In genomic region chr3:24683511-24684384, GRCh38 we compare ENCODE assay signal across 8 cellular contexts.
A peak's percentile ranks its signal among the peaks of the same experiment; 100 is the strongest.
DNase-seq lines count a peak whose midpoint lies in the region; ATAC-seq, FAIRE-seq and TF ChIP-seq lines count a peak whose summit lies in the region.

No MANE protein-coding gene starts in this region.

- H3K9me3 ChIP-seq in GM12878 (replicated peaks; ENCODE audit: control insufficient read depth, insufficient read depth, low read length), result no peaks in the 10 kb centered on the region
- H3K9me3 ChIP-seq in liver (ENCODE audit: control insufficient read depth in 4 of 4, low read length in 3 of 4), result no peaks in the 10 kb centered on the region

- H3K79me2 ChIP-seq in GM12878 (ENCODE audit: control insufficient read depth, insufficient read depth, low read length), result no peaks in the 10 kb centered on the region

- TF ChIP-seq CTCF in GM12878 (IDR thresholded peaks at IDR 0.05 in 2 of 3, conservative IDR thresholded peaks at IDR 0.05 in 1 of 3; ENCODE audit: control insufficient read depth in 2 of 3, extremely low read depth in 1 of 3, insufficient read depth in 1 of 3, low read depth in 3 of 3, low read length in 3 of 3), result peak in 1 of 3 experiments; percentile 31; a peak in 3 of 6 replicates
- peak; percentile 61 for TF ChIP-seq CTCF in liver (IDR thresholded peaks at IDR 0.05; ENCODE audit: low read depth, low read length, missing input control)

- BruUV-seq in GM12878 (replicated peaks; lab: Mats Ljungman, UMichigan), result no TSS peak

- H2AFZ ChIP-seq in GM12878 (ENCODE audit: control insufficient read depth, low read depth, low read length), result no peak overlapping the region

- CTCF ChIA-PET in GM12878 (lab: Yijun Ruan, JAX), result interaction anchor here (0.6 to 1.9 kb wide), 5 partner anchors 12 to 422 kb away, joined by 3 to 7 read pairs (median 4); no protein-coding TSS in a partner anchor

- H3K4me3 ChIP-seq in GM12878 (no peak overlapping the region), liver (ENCODE audit: low read depth in 1 of 3, low read length in 3 of 3) (no peak overlapping the region)

- H3K36me3 ChIP-seq in GM12878 (ENCODE audit: control insufficient read depth in 2 of 2, insufficient read depth in 2 of 2, low read length in 1 of 2), result no peaks in the 10 kb centered on the region
- no peaks in the 10 kb centered on the region for H3K36me3 ChIP-seq in liver (ENCODE audit: control insufficient read depth in 4 of 4, insufficient read depth in 3 of 4, low read depth in 1 of 4, low read length in 3 of 4)

- WGBS in GM12878 (ENCODE audit: insufficient coverage, insufficient replicate concordance, low lambda C conversion rate, missing lambda C conversion rate), result 40% methylated on average over 7 of the region's 7 CpGs
- 37% methylated on average over 7 of the region's 7 CpGs for WGBS in liver

- H3K4me1 ChIP-seq in GM12878 (ENCODE audit: control insufficient read depth, insufficient read depth, low read length) (no peaks in the 10 kb centered on the region), liver (ENCODE audit: control insufficient read depth in 4 of 4, insufficient read depth in 4 of 4, low read length in 3 of 4) (peaks cover 0 to 9% (median 4%) of the 10 kb centered on the region in 4 donors)

- POLR2A ChIA-PET in GM12878 (lab: Charles Lee), result no interaction called here

- no peak overlapping the region for H3K4me2 ChIP-seq in GM12878 (ENCODE audit: control insufficient read depth, insufficient read depth)

- H3K9ac ChIP-seq in GM12878 (ENCODE audit: control insufficient read depth, insufficient read depth, low read length), result no peak overlapping the region
- no peak overlapping the region for H3K9ac ChIP-seq in liver (ENCODE audit: low read depth in 1 of 2, low read length in 2 of 2)

- SMC1A ChIA-PET in GM12878 (lab: Charles Lee; ENCODE audit: uncharacterized antibody, unreplicated experiment), result no interaction called here

- intact Hi-C loops in GM12878 (cut with micrococcal nuclease; ENCODE audit: unreplicated experiment), result loop anchor here (5.0 to 10.0 kb wide), 2 partner anchors 421 to 911 kb away; no protein-coding TSS in a partner anchor

- H3K27me3 ChIP-seq in GM12878 (replicated peaks in 1 of 2; ENCODE audit: control insufficient read depth in 2 of 2, insufficient read depth in 2 of 2, low read length in 1 of 2), result peaks cover 0 to 2% of the 10 kb centered on the region in 2 experiments; a peak in 2 of 4 replicates
- no peaks in the 10 kb centered on the region for H3K27me3 ChIP-seq in liver (ENCODE audit: control insufficient read depth in 4 of 4, insufficient read depth in 4 of 4, low read length in 3 of 4)

- no peak for FAIRE-seq in GM12878 (lab: Jason Lieb, UNC)

- in situ Hi-C loops in GM12878 (cut with MboI), result no loop called here

- DNase-seq in NCI-H1092 treated with DMSO at 0.1 percent for 48 hours (lab: John Stamatoyannopoulos, UW), result peak; percentile 21
- DNase-seq in NCI-H1092 (lab: John Stamatoyannopoulos, UW), result no peak
- peak; percentile 12 for DNase-seq in NCI-H1105 (lab: John Stamatoyannopoulos, UW)
- no peak for DNase-seq in GM12878 (ENCODE audit: low read depth, low spot score)
- DNase-seq in DMS79 treated with DMSO at 0.1 percent for 48 hours (lab: John Stamatoyannopoulos, UW), result no peak
- DNase-seq in DMS79 (lab: John Stamatoyannopoulos, UW), result no peak

- RAD21 ChIA-PET in GM12878 (lab: Charles Lee; ENCODE audit: unreplicated experiment), result no interaction called here

- no peak overlapping the region for H3K27ac ChIP-seq in GM12878 (ENCODE audit: control insufficient read depth, insufficient read depth)
- H3K27ac ChIP-seq in liver (ENCODE audit: low read depth in 1 of 2, low read length in 2 of 2), result no peak overlapping the region

- TF ChIP-seq EP300 in GM12878 (IDR thresholded peaks at IDR 0.05; ENCODE audit: borderline replicate concordance in 1 of 2, control insufficient read depth in 1 of 2, low read depth in 2 of 2, low read length in 2 of 2), result no peak

- ATAC-seq in GM12878 (no peak), GM19023 (IDR thresholded peaks at IDR 0.05; ENCODE audit: unreplicated experiment) (no peak)

- peak; percentile 38; the same call in 1 of the 2 replicates for TF ChIP-seq RAD21 in GM12878 (IDR thresholded peaks at IDR 0.05; ENCODE audit: insufficient read depth, low read depth, low read length)
- TF ChIP-seq RAD21 in liver (IDR thresholded peaks at IDR 0.05), result peak; percentile 85 to 87

- no peaks in the 10 kb centered on the region for H4K20me1 ChIP-seq in GM12878 (ENCODE audit: control insufficient read depth, insufficient read depth)

- TF ChIP-seq POLR2A in GM12878 (IDR thresholded peaks at IDR 0.05; ENCODE audit: low read depth, low read length), result no peak

TF ChIP-seq in GM12878, 131 proteins besides CTCF, POLR2A, EP300 and RAD21 (continues in another document):
- no peak for TF ChIP-seq EZH2 (IDR thresholded peaks at IDR 0.05; ENCODE audit: borderline replicate concordance, control insufficient read depth, low read depth, low read length)
- TF ChIP-seq, protein P1, sequence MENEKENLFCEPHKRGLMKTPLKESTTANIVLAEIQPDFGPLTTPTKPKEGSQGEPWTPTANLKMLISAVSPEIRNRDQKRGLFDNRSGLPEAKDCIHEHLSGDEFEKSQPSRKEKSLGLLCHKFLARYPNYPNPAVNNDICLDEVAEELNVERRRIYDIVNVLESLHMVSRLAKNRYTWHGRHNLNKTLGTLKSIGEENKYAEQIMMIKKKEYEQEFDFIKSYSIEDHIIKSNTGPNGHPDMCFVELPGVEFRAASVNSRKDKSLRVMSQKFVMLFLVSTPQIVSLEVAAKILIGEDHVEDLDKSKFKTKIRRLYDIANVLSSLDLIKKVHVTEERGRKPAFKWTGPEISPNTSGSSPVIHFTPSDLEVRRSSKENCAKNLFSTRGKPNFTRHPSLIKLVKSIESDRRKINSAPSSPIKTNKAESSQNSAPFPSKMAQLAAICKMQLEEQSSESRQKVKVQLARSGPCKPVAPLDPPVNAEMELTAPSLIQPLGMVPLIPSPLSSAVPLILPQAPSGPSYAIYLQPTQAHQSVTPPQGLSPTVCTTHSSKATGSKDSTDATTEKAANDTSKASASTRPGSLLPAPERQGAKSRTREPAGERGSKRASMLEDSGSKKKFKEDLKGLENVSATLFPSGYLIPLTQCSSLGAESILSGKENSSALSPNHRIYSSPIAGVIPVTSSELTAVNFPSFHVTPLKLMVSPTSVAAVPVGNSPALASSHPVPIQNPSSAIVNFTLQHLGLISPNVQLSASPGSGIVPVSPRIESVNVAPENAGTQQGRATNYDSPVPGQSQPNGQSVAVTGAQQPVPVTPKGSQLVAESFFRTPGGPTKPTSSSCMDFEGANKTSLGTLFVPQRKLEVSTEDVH (IDR thresholded peaks at IDR 0.05; ENCODE audit: low read depth, partially characterized antibody), result no peak
- TF ChIP-seq, protein P2, sequence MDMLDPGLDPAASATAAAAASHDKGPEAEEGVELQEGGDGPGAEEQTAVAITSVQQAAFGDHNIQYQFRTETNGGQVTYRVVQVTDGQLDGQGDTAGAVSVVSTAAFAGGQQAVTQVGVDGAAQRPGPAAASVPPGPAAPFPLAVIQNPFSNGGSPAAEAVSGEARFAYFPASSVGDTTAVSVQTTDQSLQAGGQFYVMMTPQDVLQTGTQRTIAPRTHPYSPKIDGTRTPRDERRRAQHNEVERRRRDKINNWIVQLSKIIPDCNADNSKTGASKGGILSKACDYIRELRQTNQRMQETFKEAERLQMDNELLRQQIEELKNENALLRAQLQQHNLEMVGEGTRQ (IDR thresholded peaks at IDR 0.05; ENCODE audit: borderline replicate concordance, low read depth, low read length), result no peak
- no peak for TF ChIP-seq PML (IDR thresholded peaks at IDR 0.05; ENCODE audit: low read length)
- TF ChIP-seq SIX5 (IDR thresholded peaks at IDR 0.05; ENCODE audit: low read depth, low read length, severe bottlenecking), result no peak
- no peak for TF ChIP-seq POLR2AphosphoS5 (IDR thresholded peaks at IDR 0.05; ENCODE audit: low read length)
- no peak for TF ChIP-seq SP1 (IDR thresholded peaks at IDR 0.05; ENCODE audit: low read depth, low read length)
- no peak for TF ChIP-seq ZNF217 (IDR thresholded peaks at IDR 0.05)

TF ChIP-seq in liver, 16 proteins besides CTCF, POLR2A, EP300 and RAD21:
- TF ChIP-seq, protein P3, sequence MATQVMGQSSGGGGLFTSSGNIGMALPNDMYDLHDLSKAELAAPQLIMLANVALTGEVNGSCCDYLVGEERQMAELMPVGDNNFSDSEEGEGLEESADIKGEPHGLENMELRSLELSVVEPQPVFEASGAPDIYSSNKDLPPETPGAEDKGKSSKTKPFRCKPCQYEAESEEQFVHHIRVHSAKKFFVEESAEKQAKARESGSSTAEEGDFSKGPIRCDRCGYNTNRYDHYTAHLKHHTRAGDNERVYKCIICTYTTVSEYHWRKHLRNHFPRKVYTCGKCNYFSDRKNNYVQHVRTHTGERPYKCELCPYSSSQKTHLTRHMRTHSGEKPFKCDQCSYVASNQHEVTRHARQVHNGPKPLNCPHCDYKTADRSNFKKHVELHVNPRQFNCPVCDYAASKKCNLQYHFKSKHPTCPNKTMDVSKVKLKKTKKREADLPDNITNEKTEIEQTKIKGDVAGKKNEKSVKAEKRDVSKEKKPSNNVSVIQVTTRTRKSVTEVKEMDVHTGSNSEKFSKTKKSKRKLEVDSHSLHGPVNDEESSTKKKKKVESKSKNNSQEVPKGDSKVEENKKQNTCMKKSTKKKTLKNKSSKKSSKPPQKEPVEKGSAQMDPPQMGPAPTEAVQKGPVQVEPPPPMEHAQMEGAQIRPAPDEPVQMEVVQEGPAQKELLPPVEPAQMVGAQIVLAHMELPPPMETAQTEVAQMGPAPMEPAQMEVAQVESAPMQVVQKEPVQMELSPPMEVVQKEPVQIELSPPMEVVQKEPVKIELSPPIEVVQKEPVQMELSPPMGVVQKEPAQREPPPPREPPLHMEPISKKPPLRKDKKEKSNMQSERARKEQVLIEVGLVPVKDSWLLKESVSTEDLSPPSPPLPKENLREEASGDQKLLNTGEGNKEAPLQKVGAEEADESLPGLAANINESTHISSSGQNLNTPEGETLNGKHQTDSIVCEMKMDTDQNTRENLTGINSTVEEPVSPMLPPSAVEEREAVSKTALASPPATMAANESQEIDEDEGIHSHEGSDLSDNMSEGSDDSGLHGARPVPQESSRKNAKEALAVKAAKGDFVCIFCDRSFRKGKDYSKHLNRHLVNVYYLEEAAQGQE (IDR thresholded peaks at IDR 0.05), result no peak
- no peak for TF ChIP-seq HNF4A (conservative IDR thresholded peaks at IDR 0.05)
- TF ChIP-seq, protein P4, sequence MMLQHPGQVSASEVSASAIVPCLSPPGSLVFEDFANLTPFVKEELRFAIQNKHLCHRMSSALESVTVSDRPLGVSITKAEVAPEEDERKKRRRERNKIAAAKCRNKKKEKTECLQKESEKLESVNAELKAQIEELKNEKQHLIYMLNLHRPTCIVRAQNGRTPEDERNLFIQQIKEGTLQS (IDR thresholded peaks at IDR 0.05), result no peak
- no peak for TF ChIP-seq FOXA2 (IDR thresholded peaks at IDR 0.05)
- no peak for TF ChIP-seq GABPA (IDR thresholded peaks at IDR 0.05 in 1 of 2, conservative IDR thresholded peaks at IDR 0.05 in 1 of 2)
- TF ChIP-seq RXRA (IDR thresholded peaks at IDR 0.05), result no peak
- TF ChIP-seq EGR1 (IDR thresholded peaks at IDR 0.05; ENCODE audit: low read depth in 2 of 2), result no peak

Comparison
In these comparisons a context has a peak if more than half of its experiments do, and no peak if none do; other contexts are left out.
1. DNase-seq: peak in NCI-H1092 treated with DMSO at 0.1 percent for 48 hours (single experiment) and NCI-H1105 (single experiment); none in NCI-H1092 (single experiment), GM12878 (single experiment), DMS79 treated with DMSO at 0.1 percent for 48 hours (single experiment) and DMS79 (single experiment).